ENCODE assay signal across 8 cellular contexts in the genomic region with DNA sequence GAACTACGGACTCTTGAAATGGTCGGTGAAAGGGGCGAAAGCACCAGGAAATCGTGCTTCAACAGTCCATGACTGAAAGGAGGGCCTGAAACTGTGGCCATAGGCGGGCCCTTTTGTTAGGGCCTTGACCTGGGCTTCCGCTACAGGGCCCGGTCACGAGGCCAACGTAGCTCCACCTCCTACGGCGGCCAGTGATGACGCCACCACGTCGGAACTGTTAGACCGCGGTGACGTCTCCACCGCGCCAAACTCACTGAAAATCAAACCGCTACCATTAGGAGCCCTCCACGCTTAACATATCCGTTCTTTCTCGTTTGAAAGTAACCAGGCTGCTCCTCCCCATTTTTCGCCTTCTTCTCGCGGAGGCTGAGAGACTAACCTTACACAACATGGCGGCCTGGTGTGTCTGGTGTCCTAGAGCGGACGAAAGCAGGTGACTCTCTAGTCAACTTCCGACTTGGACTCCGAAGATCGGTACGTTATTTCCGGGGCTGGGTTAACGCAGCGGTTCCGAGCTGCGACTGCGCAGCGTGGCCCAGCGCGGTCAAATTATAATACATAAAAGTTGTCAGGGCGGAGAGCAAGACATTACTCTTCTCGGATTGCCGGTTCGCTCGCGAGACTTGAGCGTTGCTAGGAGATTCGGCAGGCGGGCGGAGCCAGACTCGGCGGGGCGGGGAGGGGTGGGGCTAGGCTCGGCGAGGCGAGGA. TPM values are rescaled to one million over a fixed set of nuclear protein-coding genes. Genes with fewer than 3 reads are reported as not detected.
DNase-seq lines count a peak whose midpoint lies in the region; ATAC-seq and TF ChIP-seq lines count a peak whose summit lies in the region.

No MANE protein-coding gene starts in this region.

- intact Hi-C loops in activated CD4-positive, alpha-beta T cell treated with anti-CD3 and anti-CD28 coated beads, Interleukin-2, amount 10 ng/mL, durations not matched to agents 24 days and 14 days (cut with micrococcal nuclease), result loop anchor here (1.0 to 2.0 kb wide), 9 partner anchors 24 to 1284 kb away; partner anchors contain the start of genes CENPL, COP1, DARS2 and MRPS14

- TF ChIP-seq CTCF in C4-2B (conservative IDR thresholded peaks at IDR 0.05), result no peak

- no peaks in the 10 kb centered on the region for H3K27me3 Mint-ChIP-seq in activated CD4-positive, alpha-beta T cell treated with anti-CD3 and anti-CD28 coated beads, Interleukin-2, amount 10 ng/mL, durations not matched to agents 24 days and 14 days

- H3K9me3 Mint-ChIP-seq in activated CD4-positive, alpha-beta T cell treated with anti-CD3 and anti-CD28 coated beads, Interleukin-2, amount 10 ng/mL, durations not matched to agents 24 days and 14 days, result no peaks in the 10 kb centered on the region

- DNase-seq in NCI-H526 (lab: John Stamatoyannopoulos, UW), result peak; percentile 100
- DNase-seq in activated CD4-positive, alpha-beta T cell treated with anti-CD3 and anti-CD28 coated beads, Interleukin-2, amount 10 ng/mL, durations not matched to agents 24 days and 14 days, result peak; percentile 99
- DNase-seq in dedifferentiated amniotic fluid mesenchymal stem cell (ENCODE audit: extremely low spot score), result peak; percentile 99
- DNase-seq in left kidney (ENCODE audit: low read depth, low spot score), result peak; percentile 99
- peak; percentile 97 for DNase-seq in stimulated activated CD4-positive, alpha-beta T cell treated with anti-CD3 and anti-CD28 coated beads, Interleukin-1b, Interleukin-23, amount 100 ng/mL, for 48 hours

- H3K27ac ChIP-seq in C4-2B, result peak overlapping the region; percentile 98

- no peak overlapping the region for H3K27ac Mint-ChIP-seq in activated CD4-positive, alpha-beta T cell treated with anti-CD3 and anti-CD28 coated beads, Interleukin-2, amount 10 ng/mL, durations not matched to agents 24 days and 14 days

- peaks cover 37% of the 10 kb centered on the region for H3K4me1 Mint-ChIP-seq in activated CD4-positive, alpha-beta T cell treated with anti-CD3 and anti-CD28 coated beads, Interleukin-2, amount 10 ng/mL, durations not matched to agents 24 days and 14 days

- no peak overlapping the region for H3K4me3 Mint-ChIP-seq in activated CD4-positive, alpha-beta T cell treated with anti-CD3 and anti-CD28 coated beads, Interleukin-2, amount 10 ng/mL, durations not matched to agents 24 days and 14 days

- peak; percentile 75 for ATAC-seq in GM19351 (IDR thresholded peaks at IDR 0.05; ENCODE audit: unreplicated experiment)
- peak; percentile 68 for ATAC-seq in HG03469 (IDR thresholded peaks at IDR 0.05; ENCODE audit: unreplicated experiment)

- H3K36me3 Mint-ChIP-seq in activated CD4-positive, alpha-beta T cell treated with anti-CD3 and anti-CD28 coated beads, Interleukin-2, amount 10 ng/mL, durations not matched to agents 24 days and 14 days (ENCODE audit: low read depth), result peaks cover 28% of the 10 kb centered on the region

RNA-seq across cellular contexts. Expression of gene CACYBP, which starts 0.4 kb away (rescaled TPM):
- 385 and 389 TPM in 2 replicates for total RNA-seq in activated CD4-positive, alpha-beta T cell treated with anti-CD3 and anti-CD28 coated beads, Interleukin-2, amount 10 ng/mL, durations not matched to agents 24 days and 14 days

RNA-seq across cellular contexts. Expression of gene MRPS14, which starts 23.9 kb away (rescaled TPM):
- 28.9 and 33.5 TPM in 2 replicates for total RNA-seq in activated CD4-positive, alpha-beta T cell treated with anti-CD3 and anti-CD28 coated beads, Interleukin-2, amount 10 ng/mL, durations not matched to agents 24 days and 14 days

Comparison
In these comparisons a context has a peak if more than half of its experiments do, and no peak if none do; other contexts are left out.
1. Peak in every context shown above with its lines: DNase-seq, ATAC-seq and H3K27ac ChIP-seq.